ENCODE assay signal across 12 cellular contexts in genomic region chr6:15653581-15653980, GRCh38. TPM values are rescaled to one million over a fixed set of nuclear protein-coding genes. Genes with fewer than 3 reads are reported as not detected.
DNase-seq lines count a peak whose midpoint lies in the region; ATAC-seq and TF ChIP-seq lines count a peak whose summit lies in the region.
"Had no signal": no experiment of that assay in that cellular context is flagged by ENCODE, and none has a peak within 500 bp of the region (broad histone marks: within the 10 kb centered on the region; RNA-seq: fewer than 3 reads in every experiment).

No MANE protein-coding gene starts in this region.

- DNase-seq in CD4-positive, alpha-beta T cell: no peak
- DNase-seq in hypothalamus (lab: John Stamatoyannopoulos, UW): no peak
- DNase-seq in esophagus muscularis mucosa (ENCODE audit: extremely low spot score): no peak
- no peak for DNase-seq in activated naive CD4-positive, alpha-beta T cell treated with anti-CD3 and anti-CD28 coated beads, Interleukin-2, amount 10 ng/mL, durations not matched to agents 7 days and 5 days
- no peak for DNase-seq in NCI-H2107 (lab: John Stamatoyannopoulos, UW)
- DNase-seq: anterior cingulate cortex; effector CD4-positive, alpha-beta T cell; Kasumi-1 had no signal

- intact Hi-C loops in CD4-positive, alpha-beta T cell (cut with DNase I, micrococcal nuclease): no loop called here
- intact Hi-C loops in esophagus muscularis mucosa (cut with DNase I): no loop called here

- no peaks in the 10 kb centered on the region for H3K27me3 ChIP-seq in CD4-positive, alpha-beta T cell (ENCODE audit: control insufficient read depth, insufficient read depth, low read length)
- H3K27me3 ChIP-seq in esophagus muscularis mucosa: no peaks in the 10 kb centered on the region
- H3K27me3 ChIP-seq: neural progenitor cell had no signal

- H3K4me3 Mint-ChIP-seq in CD4-positive, alpha-beta T cell: no peak overlapping the region
- H3K4me3 Mint-ChIP-seq in activated naive CD4-positive, alpha-beta T cell treated with anti-CD3 and anti-CD28 coated beads, Interleukin-2, amount 10 ng/mL, durations not matched to agents 7 days and 5 days: no peak overlapping the region
- H3K4me3 Mint-ChIP-seq: neural progenitor cell had no signal

- H3K36me3 Mint-ChIP-seq in CD4-positive, alpha-beta T cell (ENCODE audit: low read depth): peaks cover 38% of the 10 kb centered on the region
- peaks cover 23% of the 10 kb centered on the region for H3K36me3 Mint-ChIP-seq in activated naive CD4-positive, alpha-beta T cell treated with anti-CD3 and anti-CD28 coated beads, Interleukin-2, amount 10 ng/mL, durations not matched to agents 7 days and 5 days

- H3K27ac ChIP-seq in CD4-positive, alpha-beta T cell (ENCODE audit: low read depth, low read length): no peak overlapping the region
- no peak overlapping the region for H3K27ac ChIP-seq in esophagus muscularis mucosa (replicated peaks in 1 of 4)
- H3K27ac ChIP-seq: neural progenitor cell had no signal

- no peak for TF ChIP-seq EP300 in esophagus muscularis mucosa (IDR thresholded peaks at IDR 0.05)

- H3K4me3 ChIP-seq in esophagus muscularis mucosa: no peak overlapping the region
- H3K4me3 ChIP-seq: neural progenitor cell had no signal

- H3K27me3 Mint-ChIP-seq in CD4-positive, alpha-beta T cell: no peaks in the 10 kb centered on the region
- no peaks in the 10 kb centered on the region for H3K27me3 Mint-ChIP-seq in activated naive CD4-positive, alpha-beta T cell treated with anti-CD3 and anti-CD28 coated beads, Interleukin-2, amount 10 ng/mL, durations not matched to agents 7 days and 5 days

- no peak for TF ChIP-seq CTCF in CD4-positive, alpha-beta T cell (IDR thresholded peaks at IDR 0.05)
- no peak for TF ChIP-seq CTCF in esophagus muscularis mucosa (IDR thresholded peaks at IDR 0.05)

- TF ChIP-seq POLR2A in esophagus muscularis mucosa (IDR thresholded peaks at IDR 0.05; ENCODE audit: low read depth): no peak

- CTCF ChIA-PET in CD4-positive, alpha-beta T cell (lab: Charles Lee): no interaction called here
- CTCF ChIA-PET in activated naive CD4-positive, alpha-beta T cell treated with anti-CD3 and anti-CD28 coated beads, Interleukin-2, amount 10 ng/mL, durations not matched to agents 7 days and 5 days (lab: Charles Lee): no interaction called here

- peak overlapping the region; percentile 5 for H3K27ac Mint-ChIP-seq in CD4-positive, alpha-beta T cell
- no peak overlapping the region for H3K27ac Mint-ChIP-seq in activated naive CD4-positive, alpha-beta T cell treated with anti-CD3 and anti-CD28 coated beads, Interleukin-2, amount 10 ng/mL, durations not matched to agents 7 days and 5 days
- H3K27ac Mint-ChIP-seq: neural progenitor cell had no signal

- H3K4me1 ChIP-seq in esophagus muscularis mucosa: peaks cover 0 to 6% (median 2%) of the 10 kb centered on the region in 4 donors

- POLR2A ChIA-PET in CD4-positive, alpha-beta T cell (lab: Charles Lee): interaction anchor here (1.7 kb wide), 1 partner anchor 9 kb away, joined by 8 read pairs; the partner anchor contains the start of gene DTNBP1

- no peak for ATAC-seq in CD4-positive, alpha-beta T cell (ENCODE audit: poor library complexity)
- ATAC-seq in GM19035 (IDR thresholded peaks at IDR 0.05; ENCODE audit: unreplicated experiment): peak; percentile 55
- ATAC-seq in HG02623 (IDR thresholded peaks at IDR 0.05; ENCODE audit: unreplicated experiment): peak; percentile 62
- ATAC-seq in HG03571 (IDR thresholded peaks at IDR 0.05; ENCODE audit: unreplicated experiment): peak; percentile 52

- H3K9me3 ChIP-seq in CD4-positive, alpha-beta T cell (ENCODE audit: control insufficient read depth, low read length): no peaks in the 10 kb centered on the region
- no peaks in the 10 kb centered on the region for H3K9me3 ChIP-seq in esophagus muscularis mucosa

- peaks cover 5 to 14% (median 6%) of the 10 kb centered on the region in 4 donors for H3K36me3 ChIP-seq in esophagus muscularis mucosa
- H3K36me3 ChIP-seq: neural progenitor cell had no signal

- H3K4me1 Mint-ChIP-seq in CD4-positive, alpha-beta T cell (ENCODE audit: low read depth): peaks cover 50% of the 10 kb centered on the region
- H3K4me1 Mint-ChIP-seq in activated naive CD4-positive, alpha-beta T cell treated with anti-CD3 and anti-CD28 coated beads, Interleukin-2, amount 10 ng/mL, durations not matched to agents 7 days and 5 days: peaks cover 13% of the 10 kb centered on the region
- H3K4me1 Mint-ChIP-seq: neural progenitor cell had no signal

- H3K9me3 Mint-ChIP-seq in CD4-positive, alpha-beta T cell: no peaks in the 10 kb centered on the region
- no peaks in the 10 kb centered on the region for H3K9me3 Mint-ChIP-seq in activated naive CD4-positive, alpha-beta T cell treated with anti-CD3 and anti-CD28 coated beads, Interleukin-2, amount 10 ng/mL, durations not matched to agents 7 days and 5 days
- H3K9me3 Mint-ChIP-seq: neural progenitor cell had no signal

RNA-seq across cellular contexts. Expression of gene DTNBP1, which starts 9.2 kb away (rescaled TPM):
- total RNA-seq in CD4-positive, alpha-beta T cell: 10 to 100 TPM; 14.5 to 14.7 TPM
- 10 to 100 TPM; 18.3 to 26.8 (median 25.4) TPM for total RNA-seq in esophagus muscularis mucosa
